Comparison of ENCODE assay signal across 1 cellular context in the genomic region with DNA sequence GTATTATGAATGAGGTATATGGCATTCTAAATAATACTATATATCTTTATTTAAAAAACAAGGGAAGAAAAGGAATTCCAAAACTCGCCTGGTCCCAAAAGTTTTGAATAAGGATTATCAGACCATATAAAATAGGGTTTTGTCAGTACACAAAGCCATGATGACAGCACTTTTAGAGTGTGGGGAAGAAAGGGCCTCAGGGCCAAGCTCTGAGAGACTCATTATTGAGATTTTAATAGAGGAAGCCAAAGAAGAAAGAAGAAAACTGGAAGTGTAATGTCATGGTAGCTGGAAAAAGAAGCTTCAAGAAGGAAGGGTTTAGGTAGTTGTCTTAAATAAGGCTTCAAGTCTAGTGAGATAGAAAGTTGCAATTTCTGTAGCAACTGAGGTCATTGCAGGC.
TF ChIP-seq lines count a peak whose summit lies in the region.

No MANE protein-coding gene starts in this region.

TF ChIP-seq in WTC11, 78 proteins besides CTCF, POLR2A, EP300 and RAD21 (continued from another document):
- TF ChIP-seq, protein P1, sequence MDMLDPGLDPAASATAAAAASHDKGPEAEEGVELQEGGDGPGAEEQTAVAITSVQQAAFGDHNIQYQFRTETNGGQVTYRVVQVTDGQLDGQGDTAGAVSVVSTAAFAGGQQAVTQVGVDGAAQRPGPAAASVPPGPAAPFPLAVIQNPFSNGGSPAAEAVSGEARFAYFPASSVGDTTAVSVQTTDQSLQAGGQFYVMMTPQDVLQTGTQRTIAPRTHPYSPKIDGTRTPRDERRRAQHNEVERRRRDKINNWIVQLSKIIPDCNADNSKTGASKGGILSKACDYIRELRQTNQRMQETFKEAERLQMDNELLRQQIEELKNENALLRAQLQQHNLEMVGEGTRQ (CRISPR knock-in tag; IDR thresholded peaks at IDR 0.05), result no peak
- TF ChIP-seq RORB (CRISPR knock-in tag; IDR thresholded peaks at IDR 0.05) (no peak), ZNF416 (CRISPR knock-in tag; IDR thresholded peaks at IDR 0.05) (no peak), RELA (CRISPR knock-in tag; IDR thresholded peaks at IDR 0.05; ENCODE audit: borderline replicate concordance) (no peak), SMAD3 (CRISPR knock-in tag; IDR thresholded peaks at IDR 0.05; ENCODE audit: borderline replicate concordance) (no peak), TEAD4 (CRISPR knock-in tag; IDR thresholded peaks at IDR 0.05) (no peak), ZNF219 (CRISPR knock-in tag; IDR thresholded peaks at IDR 0.05; ENCODE audit: borderline replicate concordance) (no peak)
- TF ChIP-seq, protein P2, sequence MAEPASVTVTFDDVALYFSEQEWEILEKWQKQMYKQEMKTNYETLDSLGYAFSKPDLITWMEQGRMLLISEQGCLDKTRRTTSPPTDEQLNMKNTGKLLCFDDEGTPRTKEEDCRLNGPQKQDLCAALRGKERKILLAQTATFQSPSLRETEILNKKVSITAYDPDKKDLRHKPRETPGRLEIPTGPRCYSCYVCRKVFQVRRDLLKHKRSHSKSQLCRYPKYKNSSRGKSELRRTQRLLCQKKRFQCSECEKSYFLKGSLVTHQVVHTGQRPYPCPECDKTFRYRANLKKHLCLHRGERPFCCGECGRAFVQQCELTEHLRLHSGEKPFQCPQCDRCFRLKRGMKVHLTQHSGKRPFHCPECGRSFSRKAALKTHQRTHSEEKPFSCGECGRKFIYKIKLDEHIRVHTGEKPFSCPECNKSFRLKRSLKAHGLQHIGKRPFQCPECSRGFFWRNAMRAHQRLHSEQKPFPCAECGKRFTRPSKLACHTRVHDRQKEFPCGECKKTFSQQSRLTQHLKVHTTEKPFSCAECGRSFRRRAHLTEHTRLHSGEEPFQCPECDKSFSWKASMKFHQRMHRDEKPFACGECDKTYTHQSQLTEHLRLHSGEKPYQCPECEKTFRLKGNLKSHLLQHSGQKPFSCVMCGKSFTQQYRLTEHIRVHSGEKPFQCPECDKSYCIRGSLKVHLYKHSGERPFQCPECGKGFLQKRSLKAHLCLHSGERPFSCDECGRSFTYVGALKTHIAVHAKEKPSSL (CRISPR knock-in tag; conservative IDR thresholded peaks at IDR 0.05), result no peak
- TF ChIP-seq, protein P3, sequence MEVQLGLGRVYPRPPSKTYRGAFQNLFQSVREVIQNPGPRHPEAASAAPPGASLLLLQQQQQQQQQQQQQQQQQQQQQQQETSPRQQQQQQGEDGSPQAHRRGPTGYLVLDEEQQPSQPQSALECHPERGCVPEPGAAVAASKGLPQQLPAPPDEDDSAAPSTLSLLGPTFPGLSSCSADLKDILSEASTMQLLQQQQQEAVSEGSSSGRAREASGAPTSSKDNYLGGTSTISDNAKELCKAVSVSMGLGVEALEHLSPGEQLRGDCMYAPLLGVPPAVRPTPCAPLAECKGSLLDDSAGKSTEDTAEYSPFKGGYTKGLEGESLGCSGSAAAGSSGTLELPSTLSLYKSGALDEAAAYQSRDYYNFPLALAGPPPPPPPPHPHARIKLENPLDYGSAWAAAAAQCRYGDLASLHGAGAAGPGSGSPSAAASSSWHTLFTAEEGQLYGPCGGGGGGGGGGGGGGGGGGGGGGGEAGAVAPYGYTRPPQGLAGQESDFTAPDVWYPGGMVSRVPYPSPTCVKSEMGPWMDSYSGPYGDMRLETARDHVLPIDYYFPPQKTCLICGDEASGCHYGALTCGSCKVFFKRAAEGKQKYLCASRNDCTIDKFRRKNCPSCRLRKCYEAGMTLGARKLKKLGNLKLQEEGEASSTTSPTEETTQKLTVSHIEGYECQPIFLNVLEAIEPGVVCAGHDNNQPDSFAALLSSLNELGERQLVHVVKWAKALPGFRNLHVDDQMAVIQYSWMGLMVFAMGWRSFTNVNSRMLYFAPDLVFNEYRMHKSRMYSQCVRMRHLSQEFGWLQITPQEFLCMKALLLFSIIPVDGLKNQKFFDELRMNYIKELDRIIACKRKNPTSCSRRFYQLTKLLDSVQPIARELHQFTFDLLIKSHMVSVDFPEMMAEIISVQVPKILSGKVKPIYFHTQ (CRISPR knock-in tag; IDR thresholded peaks at IDR 0.05), result no peak
- TF ChIP-seq, protein P4, sequence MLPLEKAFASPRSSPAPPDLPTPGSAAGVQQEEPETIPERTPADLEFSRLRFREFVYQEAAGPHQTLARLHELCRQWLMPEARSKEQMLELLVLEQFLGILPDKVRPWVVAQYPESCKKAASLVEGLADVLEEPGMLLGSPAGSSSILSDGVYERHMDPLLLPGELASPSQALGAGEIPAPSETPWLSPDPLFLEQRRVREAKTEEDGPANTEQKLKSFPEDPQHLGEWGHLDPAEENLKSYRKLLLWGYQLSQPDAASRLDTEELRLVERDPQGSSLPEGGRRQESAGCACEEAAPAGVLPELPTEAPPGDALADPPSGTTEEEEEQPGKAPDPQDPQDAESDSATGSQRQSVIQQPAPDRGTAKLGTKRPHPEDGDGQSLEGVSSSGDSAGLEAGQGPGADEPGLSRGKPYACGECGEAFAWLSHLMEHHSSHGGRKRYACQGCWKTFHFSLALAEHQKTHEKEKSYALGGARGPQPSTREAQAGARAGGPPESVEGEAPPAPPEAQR (CRISPR knock-in tag; IDR thresholded peaks at IDR 0.05), result no peak
- TF ChIP-seq, protein P5, sequence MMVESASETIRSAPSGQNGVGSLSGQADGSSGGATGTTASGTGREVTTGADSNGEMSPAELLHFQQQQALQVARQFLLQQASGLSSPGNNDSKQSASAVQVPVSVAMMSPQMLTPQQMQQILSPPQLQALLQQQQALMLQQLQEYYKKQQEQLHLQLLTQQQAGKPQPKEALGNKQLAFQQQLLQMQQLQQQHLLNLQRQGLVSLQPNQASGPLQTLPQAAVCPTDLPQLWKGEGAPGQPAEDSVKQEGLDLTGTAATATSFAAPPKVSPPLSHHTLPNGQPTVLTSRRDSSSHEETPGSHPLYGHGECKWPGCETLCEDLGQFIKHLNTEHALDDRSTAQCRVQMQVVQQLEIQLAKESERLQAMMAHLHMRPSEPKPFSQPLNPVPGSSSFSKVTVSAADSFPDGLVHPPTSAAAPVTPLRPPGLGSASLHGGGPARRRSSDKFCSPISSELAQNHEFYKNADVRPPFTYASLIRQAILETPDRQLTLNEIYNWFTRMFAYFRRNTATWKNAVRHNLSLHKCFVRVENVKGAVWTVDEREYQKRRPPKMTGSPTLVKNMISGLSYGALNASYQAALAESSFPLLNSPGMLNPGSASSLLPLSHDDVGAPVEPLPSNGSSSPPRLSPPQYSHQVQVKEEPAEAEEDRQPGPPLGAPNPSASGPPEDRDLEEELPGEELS (CRISPR knock-in tag; IDR thresholded peaks at IDR 0.05), result no peak
- TF ChIP-seq, protein P6, sequence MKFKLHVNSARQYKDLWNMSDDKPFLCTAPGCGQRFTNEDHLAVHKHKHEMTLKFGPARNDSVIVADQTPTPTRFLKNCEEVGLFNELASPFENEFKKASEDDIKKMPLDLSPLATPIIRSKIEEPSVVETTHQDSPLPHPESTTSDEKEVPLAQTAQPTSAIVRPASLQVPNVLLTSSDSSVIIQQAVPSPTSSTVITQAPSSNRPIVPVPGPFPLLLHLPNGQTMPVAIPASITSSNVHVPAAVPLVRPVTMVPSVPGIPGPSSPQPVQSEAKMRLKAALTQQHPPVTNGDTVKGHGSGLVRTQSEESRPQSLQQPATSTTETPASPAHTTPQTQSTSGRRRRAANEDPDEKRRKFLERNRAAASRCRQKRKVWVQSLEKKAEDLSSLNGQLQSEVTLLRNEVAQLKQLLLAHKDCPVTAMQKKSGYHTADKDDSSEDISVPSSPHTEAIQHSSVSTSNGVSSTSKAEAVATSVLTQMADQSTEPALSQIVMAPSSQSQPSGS (CRISPR knock-in tag; IDR thresholded peaks at IDR 0.05; ENCODE audit: borderline replicate concordance, low read depth), result no peak
TF ChIP-seq in WTC11: peak in this region for 0.
